18 cellular contexts compared by ENCODE assay signal in the genomic region with DNA sequence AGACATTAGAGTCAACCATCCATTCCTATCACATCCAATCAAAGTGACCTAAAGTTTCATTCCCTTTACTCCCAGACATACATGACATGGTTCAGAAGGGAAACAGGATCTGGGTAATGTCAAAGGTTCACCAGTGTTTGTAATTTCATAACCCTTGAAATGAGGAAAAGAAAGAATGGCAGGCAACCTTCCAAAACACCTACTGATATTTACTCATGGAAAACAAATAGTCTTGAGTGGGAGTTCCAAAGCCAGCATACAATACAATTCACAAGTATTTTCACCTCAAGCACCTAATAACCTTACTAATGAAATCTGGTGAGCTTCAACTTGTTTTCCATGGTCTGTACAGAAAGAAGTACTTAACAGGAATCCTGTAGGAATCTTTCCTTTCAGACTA.
DNase-seq lines count a peak whose midpoint lies in the region; ATAC-seq and TF ChIP-seq lines count a peak whose summit lies in the region.
"Had no signal": no experiment of that assay in that cellular context is flagged by ENCODE, and none has a peak within 500 bp of the region (broad histone marks: within the 10 kb centered on the region; RNA-seq: fewer than 3 reads in every experiment).

No MANE protein-coding gene starts in this region.

- ATAC-seq in PC-3, result peak; percentile 74
- peak; percentile 61 for ATAC-seq in left colon
- peak; percentile 70 for ATAC-seq in upper lobe of right lung
- ATAC-seq: left cardiac atrium; naive thymus-derived CD8-positive, alpha-beta T cell had no signal

- POLR2A ChIA-PET in PC-3 (lab: Charles Lee; ENCODE audit: unreplicated experiment), result interaction anchor here (0.7 kb wide), 1 partner anchor 17 kb away, joined by 3 read pairs; no protein-coding TSS in a partner anchor
- POLR2A ChIA-PET in activated CD4-positive, alpha-beta memory T cell treated with anti-CD3 and anti-CD28 coated beads, Interleukin-2, amount 10 ng/mL, durations not matched to agents 7 days and 5 days (lab: Charles Lee), result no interaction called here

- no peaks in the 10 kb centered on the region for H3F3A ChIP-seq in PC-3 (ENCODE audit: low read length, unreplicated experiment)

- peak overlapping the region; percentile 52 for H3K4me2 ChIP-seq in PC-3 (ENCODE audit: low read length)

- no peak for TF ChIP-seq POLR2A in suprapubic skin (IDR thresholded peaks at IDR 0.05)

- no peaks in the 10 kb centered on the region for H3K79me2 ChIP-seq in PC-3 (ENCODE audit: low read length)

- no peaks in the 10 kb centered on the region for H4K20me1 ChIP-seq in PC-3 (ENCODE audit: low read length)

- H3K27ac ChIP-seq in PC-3 (ENCODE audit: low read length) (peak overlapping the region; percentile 72), upper lobe of right lung (peak overlapping the region; percentile 25), suprapubic skin (no peak overlapping the region)

- CTCF ChIA-PET in PC-3 (lab: Charles Lee), result no interaction called here
- CTCF ChIA-PET in activated CD4-positive, alpha-beta memory T cell treated with anti-CD3 and anti-CD28 coated beads, Interleukin-2, amount 10 ng/mL, durations not matched to agents 7 days and 5 days (lab: Charles Lee), result no interaction called here

- no peak for TF ChIP-seq EP300 in suprapubic skin (IDR thresholded peaks at IDR 0.05)

- H3K27me3 Mint-ChIP-seq in activated CD4-positive, alpha-beta memory T cell treated with anti-CD3 and anti-CD28 coated beads, Interleukin-2, amount 10 ng/mL, durations not matched to agents 7 days and 5 days, result no peaks in the 10 kb centered on the region
- no peaks in the 10 kb centered on the region for H3K27me3 Mint-ChIP-seq in progenitor cell of endocrine pancreas

- H3K36me3 Mint-ChIP-seq in activated CD4-positive, alpha-beta memory T cell treated with anti-CD3 and anti-CD28 coated beads, Interleukin-2, amount 10 ng/mL, durations not matched to agents 7 days and 5 days (ENCODE audit: low read depth), result no peaks in the 10 kb centered on the region
- H3K36me3 Mint-ChIP-seq in progenitor cell of endocrine pancreas (ENCODE audit: insufficient read depth), result no peaks in the 10 kb centered on the region
- H3K36me3 Mint-ChIP-seq: activated naive CD4-positive, alpha-beta T cell treated with anti-CD3 and anti-CD28 coated beads, Interleukin-2, amount 10 ng/mL, durations not matched to agents 7 days and 5 days; naive thymus-derived CD8-positive, alpha-beta T cell had no signal

- no TSS peak for BruUV-seq in PC-3 (replicated peaks; lab: Mats Ljungman, UMichigan)

- no peaks in the 10 kb centered on the region for H3K9me2 ChIP-seq in PC-3 (replicated peaks; ENCODE audit: low read length)

- peak; percentile 32 for DNase-seq in NCI-H1105 (lab: John Stamatoyannopoulos, UW)
- DNase-seq in PC-3, result peak; percentile 81
- no peak for DNase-seq in left colon
- DNase-seq in upper lobe of right lung, result no peak
- no peak for DNase-seq in activated CD4-positive, alpha-beta memory T cell treated with anti-CD3 and anti-CD28 coated beads, Interleukin-2, amount 10 ng/mL, durations not matched to agents 7 days and 5 days
- DNase-seq in suprapubic skin (ENCODE audit: low spot score in 2 of 2), result no peak
- DNase-seq in progenitor cell of endocrine pancreas (ENCODE audit: low spot score, unreplicated experiment), result no peak
- DNase-seq: activated CD4-positive, alpha-beta T cell treated with anti-CD3 and anti-CD28 coated beads, Interleukin-2, amount 10 ng/mL, durations not matched to agents 24 days and 14 days; activated naive CD4-positive, alpha-beta T cell treated with anti-CD3 and anti-CD28 coated beads, Interleukin-2, amount 10 ng/mL, durations not matched to agents 7 days and 5 days; activated T-cell treated with anti-CD3 and anti-CD28 coated beads for 4 hours; DND-41; Karpas-422; left cardiac atrium; naive thymus-derived CD8-positive, alpha-beta T cell; NCI-H187; retina; SHP77 had no signal

- H3K4me3 Mint-ChIP-seq in activated CD4-positive, alpha-beta memory T cell treated with anti-CD3 and anti-CD28 coated beads, Interleukin-2, amount 10 ng/mL, durations not matched to agents 7 days and 5 days, result no peak overlapping the region
- H3K4me3 Mint-ChIP-seq in progenitor cell of endocrine pancreas (ENCODE audit: low read depth), result no peak overlapping the region
- H3K4me3 Mint-ChIP-seq: activated CD4-positive, alpha-beta T cell treated with anti-CD3 and anti-CD28 coated beads, Interleukin-2, amount 10 ng/mL, durations not matched to agents 24 days and 14 days; activated naive CD4-positive, alpha-beta T cell treated with anti-CD3 and anti-CD28 coated beads, Interleukin-2, amount 10 ng/mL, durations not matched to agents 7 days and 5 days; naive thymus-derived CD8-positive, alpha-beta T cell; T-helper 2 cell treated with Interferon-gamma antibody and Interleukin-4, amounts not matched to agents 5 μg/mL and 100 μg/mL, for 36 hours had no signal

- H3K9me3 Mint-ChIP-seq in activated CD4-positive, alpha-beta memory T cell treated with anti-CD3 and anti-CD28 coated beads, Interleukin-2, amount 10 ng/mL, durations not matched to agents 7 days and 5 days, result no peaks in the 10 kb centered on the region
- H3K9me3 Mint-ChIP-seq in progenitor cell of endocrine pancreas (ENCODE audit: low read depth), result no peaks in the 10 kb centered on the region
- H3K9me3 Mint-ChIP-seq: activated CD4-positive, alpha-beta T cell treated with anti-CD3 and anti-CD28 coated beads, Interleukin-2, amount 10 ng/mL, durations not matched to agents 24 days and 14 days; activated naive CD4-positive, alpha-beta T cell treated with anti-CD3 and anti-CD28 coated beads, Interleukin-2, amount 10 ng/mL, durations not matched to agents 7 days and 5 days; naive thymus-derived CD8-positive, alpha-beta T cell; T-helper 2 cell treated with Interferon-gamma antibody and Interleukin-4, amounts not matched to agents 5 μg/mL and 100 μg/mL, for 36 hours had no signal

- H3K27me3 ChIP-seq in PC-3 (ENCODE audit: low read length) (no peaks in the 10 kb centered on the region), upper lobe of right lung (no peaks in the 10 kb centered on the region), suprapubic skin (no peaks in the 10 kb centered on the region)

- H3K9ac ChIP-seq in PC-3 (ENCODE audit: low read length), result peak overlapping the region; percentile 38; the same call in 1 of the 2 replicates

- H3K4me1 Mint-ChIP-seq in activated CD4-positive, alpha-beta memory T cell treated with anti-CD3 and anti-CD28 coated beads, Interleukin-2, amount 10 ng/mL, durations not matched to agents 7 days and 5 days, result no peaks in the 10 kb centered on the region
- H3K4me1 Mint-ChIP-seq in progenitor cell of endocrine pancreas (ENCODE audit: low read depth), result peaks cover 5% of the 10 kb centered on the region
- H3K4me1 Mint-ChIP-seq: activated CD4-positive, alpha-beta T cell treated with anti-CD3 and anti-CD28 coated beads, Interleukin-2, amount 10 ng/mL, durations not matched to agents 24 days and 14 days; activated naive CD4-positive, alpha-beta T cell treated with anti-CD3 and anti-CD28 coated beads, Interleukin-2, amount 10 ng/mL, durations not matched to agents 7 days and 5 days had no signal

- TF ChIP-seq CTCF in PC-3 (conservative IDR thresholded peaks at IDR 0.05; ENCODE audit: low read depth, low read length) (no peak), upper lobe of right lung (IDR thresholded peaks at IDR 0.05) (no peak), suprapubic skin (IDR thresholded peaks at IDR 0.05) (no peak), progenitor cell of endocrine pancreas (IDR thresholded peaks at IDR 0.05; ENCODE audit: unreplicated experiment) (no peak)

- H3K4me3 ChIP-seq in PC-3 (ENCODE audit: low read length), result no peak overlapping the region
- H3K4me3 ChIP-seq in upper lobe of right lung, result no peak overlapping the region
- no peak overlapping the region for H3K4me3 ChIP-seq in suprapubic skin

- H3K36me3 ChIP-seq in PC-3 (ENCODE audit: low read depth, low read length) (no peaks in the 10 kb centered on the region), upper lobe of right lung (no peaks in the 10 kb centered on the region), suprapubic skin (no peaks in the 10 kb centered on the region)

- H3K9me3 ChIP-seq in PC-3 (ENCODE audit: low read length) (no peaks in the 10 kb centered on the region), upper lobe of right lung (no peaks in the 10 kb centered on the region), suprapubic skin (no peaks in the 10 kb centered on the region)

- peaks cover 25% of the 10 kb centered on the region for H3K4me1 ChIP-seq in PC-3 (ENCODE audit: insufficient read depth, low read length)
- H3K4me1 ChIP-seq in upper lobe of right lung, result peaks cover 18% of the 10 kb centered on the region
- peaks cover 16% of the 10 kb centered on the region for H3K4me1 ChIP-seq in suprapubic skin

- no peak overlapping the region for H2AFZ ChIP-seq in PC-3 (ENCODE audit: low read length)

- intact Hi-C loops in PC-3 (cut with micrococcal nuclease) (no loop called here), left colon (cut with DNase I, micrococcal nuclease) (no loop called here), upper lobe of right lung (cut with DNase I) (no loop called here)

- no peak overlapping the region for H3K27ac Mint-ChIP-seq in activated CD4-positive, alpha-beta memory T cell treated with anti-CD3 and anti-CD28 coated beads, Interleukin-2, amount 10 ng/mL, durations not matched to agents 7 days and 5 days
- H3K27ac Mint-ChIP-seq in progenitor cell of endocrine pancreas, result no peak overlapping the region
- H3K27ac Mint-ChIP-seq: activated CD4-positive, alpha-beta T cell treated with anti-CD3 and anti-CD28 coated beads, Interleukin-2, amount 10 ng/mL, durations not matched to agents 24 days and 14 days; activated naive CD4-positive, alpha-beta T cell treated with anti-CD3 and anti-CD28 coated beads, Interleukin-2, amount 10 ng/mL, durations not matched to agents 7 days and 5 days; naive thymus-derived CD8-positive, alpha-beta T cell; T-helper 2 cell treated with Interferon-gamma antibody and Interleukin-4, amounts not matched to agents 5 μg/mL and 100 μg/mL, for 36 hours had no signal

Comparison
In these comparisons a context has a peak if more than half of its experiments do, and no peak if none do; other contexts are left out.
1. DNase-seq: peak in NCI-H1105 (single experiment) and PC-3 (single experiment); none in left colon (0 of 2), upper lobe of right lung (single experiment), activated CD4-positive, alpha-beta memory T cell treated with anti-CD3 and anti-CD28 coated beads, Interleukin-2, amount 10 ng/mL, durations not matched to agents 7 days and 5 days (single experiment), suprapubic skin (0 of 2) and progenitor cell of endocrine pancreas (single experiment).
2. Peak in every context shown above with its lines, with median percentiles within 50 percentile points of each other: ATAC-seq.